8 cellular contexts compared by ENCODE assay signal in genomic region chr20:36467076-36467999, GRCh38.
A peak's percentile ranks its signal among the peaks of the same experiment; 100 is the strongest.
DNase-seq lines count a peak whose midpoint lies in the region; ATAC-seq, FAIRE-seq and TF ChIP-seq lines count a peak whose summit lies in the region.

No MANE protein-coding gene starts in this region.

- H3K27me3 Mint-ChIP-seq in CD4-positive, CD25-positive, alpha-beta regulatory T cell, result no peaks in the 10 kb centered on the region

- H3K36me3 ChIP-seq in CD4-positive, CD25-positive, alpha-beta regulatory T cell (ENCODE audit: control insufficient read depth, insufficient read depth, low read length), result no peaks in the 10 kb centered on the region
- H3K36me3 ChIP-seq in bronchial epithelial cell (ENCODE audit: control insufficient read depth, insufficient read depth, low read length) (peaks cover 5% of the 10 kb centered on the region), stomach smooth muscle (ENCODE audit: control insufficient read depth in 2 of 2, insufficient read depth in 2 of 2, low read length in 2 of 2) (peaks cover 0 to 2% of the 10 kb centered on the region in 2 donors), brain microvascular endothelial cell (replicated peaks) (peaks cover 16% of the 10 kb centered on the region)

- peaks cover 79% of the 10 kb centered on the region for H3K4me1 ChIP-seq in CD4-positive, CD25-positive, alpha-beta regulatory T cell (ENCODE audit: control insufficient read depth, insufficient read depth, low read length, poor library complexity, severe bottlenecking)
- peaks cover 92% of the 10 kb centered on the region for H3K4me1 ChIP-seq in stomach smooth muscle (ENCODE audit: control insufficient read depth, insufficient read depth, low read length)

- H3K9me3 Mint-ChIP-seq in CD4-positive, CD25-positive, alpha-beta regulatory T cell, result no peaks in the 10 kb centered on the region

- H3K27ac Mint-ChIP-seq in CD4-positive, CD25-positive, alpha-beta regulatory T cell, result peak overlapping the region; percentile 70 to 94 (median 85)

- H3K27me3 ChIP-seq in CD4-positive, CD25-positive, alpha-beta regulatory T cell (ENCODE audit: control insufficient read depth, insufficient read depth, low read length), result no peaks in the 10 kb centered on the region
- H3K27me3 ChIP-seq in bronchial epithelial cell (ENCODE audit: control insufficient read depth, insufficient read depth, low read length) (no peaks in the 10 kb centered on the region), stomach smooth muscle (ENCODE audit: control insufficient read depth in 1 of 2, insufficient read depth in 2 of 2, low read length in 2 of 2) (no peaks in the 10 kb centered on the region), brain microvascular endothelial cell (replicated peaks) (no peaks in the 10 kb centered on the region)

- FAIRE-seq in bronchial epithelial cell (lab: Jason Lieb, UNC), result no peak

- ATAC-seq in CD4-positive, CD25-positive, alpha-beta regulatory T cell (ENCODE audit: low read depth in 2 of 2), result peak; percentile 46 to 53

- H3K27ac ChIP-seq in CD4-positive, CD25-positive, alpha-beta regulatory T cell (ENCODE audit: insufficient read depth, low read length, poor library complexity, severe bottlenecking), result peak overlapping the region; percentile 70
- peak overlapping the region; percentile 82 for H3K27ac ChIP-seq in stomach smooth muscle (ENCODE audit: low read length)
- H3K27ac ChIP-seq in brain microvascular endothelial cell, result no peak overlapping the region

- no peak for TF ChIP-seq POLR2A in lower leg skin (IDR thresholded peaks at IDR 0.05)

- H3K9ac ChIP-seq in stomach smooth muscle (ENCODE audit: low read length in 2 of 2), result peak overlapping the region in 1 of 2 donors; percentile 39

- in situ Hi-C loops in brain microvascular endothelial cell (cut with HindIII; ENCODE audit: low pct_ligation_motif_present, low sequenced_read_pairs), result no loop called here

- TF ChIP-seq CTCF in LNCaP clone FGC (IDR thresholded peaks at IDR 0.05; ENCODE audit: control insufficient read depth, extremely low read depth, insufficient read depth) (no peak), bronchial epithelial cell (IDR thresholded peaks at IDR 0.05; ENCODE audit: insufficient read depth, low read length, severe bottlenecking) (no peak), lower leg skin (IDR thresholded peaks at IDR 0.05) (no peak), brain microvascular endothelial cell (IDR thresholded peaks at IDR 0.05; ENCODE audit: low read depth, low read length, missing control alignments) (no peak)

- H3K9me3 ChIP-seq in CD4-positive, CD25-positive, alpha-beta regulatory T cell (ENCODE audit: control insufficient read depth in 2 of 2, low read length in 2 of 2), result no peaks in the 10 kb centered on the region
- no peaks in the 10 kb centered on the region for H3K9me3 ChIP-seq in stomach smooth muscle (ENCODE audit: control insufficient read depth in 2 of 2, low read length in 2 of 2)

- H3K4me3 ChIP-seq in CD4-positive, CD25-positive, alpha-beta regulatory T cell (ENCODE audit: low read depth, low read length), result peak overlapping the region; percentile 57
- H3K4me3 ChIP-seq in LNCaP clone FGC (ENCODE audit: low read depth, low read length), result peak overlapping the region; percentile 15; the same call in 1 of the 2 replicates
- no peak overlapping the region for H3K4me3 ChIP-seq in bronchial epithelial cell (ENCODE audit: low read depth, low read length)
- H3K4me3 ChIP-seq in lower leg skin (ENCODE audit: low read depth, poor library complexity, severe bottlenecking), result no peak overlapping the region
- peak overlapping the region in 1 of 2 donors; percentile 54 for H3K4me3 ChIP-seq in stomach smooth muscle (ENCODE audit: low read length in 2 of 2)
- no peak overlapping the region for H3K4me3 ChIP-seq in brain microvascular endothelial cell (ENCODE audit: low read depth, low read length)

- 16 to 18% methylated on average over 7 to 8 of the region's 8 CpGs for WGBS in lower leg skin, 2 donors

- H3K4me3 Mint-ChIP-seq in CD4-positive, CD25-positive, alpha-beta regulatory T cell, result peak overlapping the region; percentile 70 to 84 (median 80)

- intact Hi-C loops in lower leg skin (cut with DNase I; ENCODE audit: low total_unique reads), result no loop called here

- H3K36me3 Mint-ChIP-seq in CD4-positive, CD25-positive, alpha-beta regulatory T cell, result peaks cover 13% of the 10 kb centered on the region

- H3K4me1 Mint-ChIP-seq in CD4-positive, CD25-positive, alpha-beta regulatory T cell, result peaks cover 19 to 93% (median 61%) of the 10 kb centered on the region in 4 donors

- DNase-seq in CD4-positive, CD25-positive, alpha-beta regulatory T cell, result peak; percentile 13 to 81 (median 54)
- DNase-seq in LNCaP clone FGC (ENCODE audit: low read depth) (peak; percentile 50), T follicular helper cell (ENCODE audit: low read depth) (peak; percentile 38), bronchial epithelial cell (ENCODE audit: low read depth) (peak; percentile 60), lower leg skin (ENCODE audit: low spot score in 2 of 2) (peak; percentile 56 to 92), brain microvascular endothelial cell (no peak), iPS-NIHi11 (ENCODE audit: low spot score) (no peak)

Comparison
In these comparisons a context has a peak if more than half of its experiments do, and no peak if none do; other contexts are left out.
1. DNase-seq: peak in CD4-positive, CD25-positive, alpha-beta regulatory T cell (3 of 3), LNCaP clone FGC (single experiment), T follicular helper cell (single experiment), bronchial epithelial cell (single experiment) and lower leg skin (2 of 2); none in brain microvascular endothelial cell (single experiment) and iPS-NIHi11 (single experiment).
2. H3K4me3 ChIP-seq: peak in CD4-positive, CD25-positive, alpha-beta regulatory T cell (single experiment) and LNCaP clone FGC (single experiment); none in bronchial epithelial cell (single experiment), lower leg skin (single experiment) and brain microvascular endothelial cell (single experiment).